Comparison of ENCODE assay signal across 16 cellular contexts in genomic region chrX:17629011-17629410, GRCh38.
A peak's percentile ranks its signal among the peaks of the same experiment; 100 is the strongest.
DNase-seq lines count a peak whose midpoint lies in the region; ATAC-seq, FAIRE-seq and TF ChIP-seq lines count a peak whose summit lies in the region.
"Had no signal": no experiment of that assay in that cellular context is flagged by ENCODE, and none has a peak within 500 bp of the region (broad histone marks: within the 10 kb centered on the region; RNA-seq: fewer than 3 reads in every experiment).

No MANE protein-coding gene starts in this region.

- no peaks in the 10 kb centered on the region for H3K36me3 Mint-ChIP-seq in astrocyte (ENCODE audit: low read depth, unreplicated experiment)
- H3K36me3 Mint-ChIP-seq in activated T-helper 17 cell treated with anti-CD3 and anti-CD28 coated beads, Interleukin-2, amount 50 U/mL, for 72 hours (ENCODE audit: low read depth) = no peaks in the 10 kb centered on the region
- H3K36me3 Mint-ChIP-seq: CD8-positive, alpha-beta T cell had no signal

- H3K4me3 ChIP-seq in astrocyte (ENCODE audit: insufficient read depth, low read depth, low read length) (no peak overlapping the region), endothelial cell of umbilical vein (replicated peaks in 1 of 3; ENCODE audit: insufficient read depth in 1 of 3, low read depth in 1 of 3, low read length in 3 of 3) (no peak overlapping the region), kidney (ENCODE audit: low read length in 2 of 2) (no peak overlapping the region)
- H3K4me3 ChIP-seq: BLaER1 treated with 17β-estradiol and CSF1 and Interleukin-3, amounts not matched to agents 10 nM and 100 nM had no signal

- no peak overlapping the region for H3K27ac Mint-ChIP-seq in astrocyte (ENCODE audit: unreplicated experiment)
- no peak overlapping the region for H3K27ac Mint-ChIP-seq in activated T-helper 17 cell treated with anti-CD3 and anti-CD28 coated beads, Interleukin-2, amount 50 U/mL, for 72 hours
- H3K27ac Mint-ChIP-seq: B cell; CD8-positive, alpha-beta T cell had no signal

- no peak overlapping the region for H3K27ac ChIP-seq in astrocyte (ENCODE audit: low read depth, low read length)
- H3K27ac ChIP-seq in endothelial cell of umbilical vein (ENCODE audit: insufficient read depth, low read depth, low read length) = peak overlapping the region; percentile 44
- no peak overlapping the region for H3K27ac ChIP-seq in kidney (ENCODE audit: low read depth in 2 of 2, low read length in 2 of 2)
- H3K27ac ChIP-seq: BLaER1 treated with 17β-estradiol and CSF1 and Interleukin-3, amounts not matched to agents 10 nM and 100 nM; HL-60 had no signal

- H3K4me1 Mint-ChIP-seq in astrocyte (ENCODE audit: low read depth, unreplicated experiment) = peaks cover 21% of the 10 kb centered on the region
- H3K4me1 Mint-ChIP-seq in activated T-helper 17 cell treated with anti-CD3 and anti-CD28 coated beads, Interleukin-2, amount 50 U/mL, for 72 hours = no peaks in the 10 kb centered on the region
- H3K4me1 Mint-ChIP-seq: B cell had no signal

- TF ChIP-seq POLR2A in endothelial cell of umbilical vein (IDR thresholded peaks at IDR 0.05; ENCODE audit: low read depth, low read length) = no peak

- TF ChIP-seq CTCF in astrocyte (IDR thresholded peaks at IDR 0.05; ENCODE audit: insufficient read depth, low read depth, low read length) (no peak), endothelial cell of umbilical vein (IDR thresholded peaks at IDR 0.05; ENCODE audit: extremely low read depth in 1 of 2, insufficient read depth in 1 of 2, low read depth in 1 of 2, low read length in 2 of 2) (no peak), kidney (IDR thresholded peaks at IDR 0.05; ENCODE audit: borderline replicate concordance, extremely low read depth, insufficient read depth) (no peak)

- no peaks in the 10 kb centered on the region for H3K36me3 ChIP-seq in astrocyte (ENCODE audit: insufficient read depth, low read length)
- no peaks in the 10 kb centered on the region for H3K36me3 ChIP-seq in endothelial cell of umbilical vein (ENCODE audit: control insufficient read depth in 2 of 2, extremely low read depth in 1 of 2, insufficient read depth in 2 of 2, low read length in 2 of 2)
- no peaks in the 10 kb centered on the region for H3K36me3 ChIP-seq in kidney (ENCODE audit: control insufficient read depth in 1 of 2, insufficient read depth in 2 of 2, low read length in 2 of 2)
- H3K36me3 ChIP-seq: BLaER1 treated with 17β-estradiol and CSF1 and Interleukin-3, amounts not matched to agents 10 nM and 100 nM had no signal

- POLR2A ChIA-PET in endothelial cell of umbilical vein (lab: Charles Lee) = no interaction called here

- no peaks in the 10 kb centered on the region for H3K27me3 Mint-ChIP-seq in astrocyte (ENCODE audit: low read depth, unreplicated experiment)
- H3K27me3 Mint-ChIP-seq in activated T-helper 17 cell treated with anti-CD3 and anti-CD28 coated beads, Interleukin-2, amount 50 U/mL, for 72 hours = no peaks in the 10 kb centered on the region
- H3K27me3 Mint-ChIP-seq: B cell had no signal

- no peak overlapping the region for H3K4me3 Mint-ChIP-seq in astrocyte (ENCODE audit: unreplicated experiment)
- H3K4me3 Mint-ChIP-seq in activated T-helper 17 cell treated with anti-CD3 and anti-CD28 coated beads, Interleukin-2, amount 50 U/mL, for 72 hours = no peak overlapping the region
- H3K4me3 Mint-ChIP-seq: B cell; CD8-positive, alpha-beta T cell had no signal

- H2AFZ ChIP-seq in astrocyte (ENCODE audit: low read depth, low read length) = no peak overlapping the region
- no peak overlapping the region for H2AFZ ChIP-seq in endothelial cell of umbilical vein (ENCODE audit: low read depth, low read length)

- H3K9ac ChIP-seq in astrocyte (ENCODE audit: low read length) (no peak overlapping the region), endothelial cell of umbilical vein (replicated peaks; ENCODE audit: extremely low read depth, insufficient read depth, low read length) (no peak overlapping the region), kidney (ENCODE audit: low read length in 2 of 2) (no peak overlapping the region)
- H3K9ac ChIP-seq: BLaER1 treated with 17β-estradiol and CSF1 and Interleukin-3, amounts not matched to agents 10 nM and 100 nM had no signal

- H3K4me1 ChIP-seq in astrocyte (ENCODE audit: insufficient read depth, low read length) (peaks cover 7% of the 10 kb centered on the region), endothelial cell of umbilical vein (ENCODE audit: control insufficient read depth, extremely low read depth, insufficient read depth, low read length) (peaks cover 57% of the 10 kb centered on the region), kidney (ENCODE audit: control insufficient read depth in 1 of 2, insufficient read depth in 1 of 2, low read depth in 1 of 2, low read length in 2 of 2) (peaks cover 4 to 10% of the 10 kb centered on the region in 2 donors)

- DNase-seq in astrocyte (ENCODE audit: low read depth) = no peak
- DNase-seq in endothelial cell of umbilical vein (ENCODE audit: low read depth, low spot score) = peak; percentile 67
- DNase-seq in kidney = no peak
- no peak for DNase-seq in SKM-1 treated with dmso at 0.1 percent for 144 hours (lab: John Stamatoyannopoulos, UW; ENCODE audit: unreplicated experiment)
- DNase-seq: Calu3; CD8-positive, alpha-beta T cell; DMS79 treated with DMSO at 0.1 percent for 48 hours; GF-D8; GOT3; H7 had no signal

- no peak for ATAC-seq in activated T-helper 17 cell treated with anti-CD3 and anti-CD28 coated beads, Interleukin-2, amount 50 U/mL, for 72 hours (replicated peaks)
- ATAC-seq in HG03135 (IDR thresholded peaks at IDR 0.05; ENCODE audit: unreplicated experiment) = no peak
- ATAC-seq: CD8-positive, alpha-beta T cell; HCT116 had no signal

- H3K79me2 ChIP-seq in astrocyte (ENCODE audit: insufficient read depth, low read length) = peaks cover 2% of the 10 kb centered on the region
- H3K79me2 ChIP-seq in endothelial cell of umbilical vein (ENCODE audit: control insufficient read depth, insufficient read depth, low read length) = no peaks in the 10 kb centered on the region

- no peaks in the 10 kb centered on the region for H3K9me3 Mint-ChIP-seq in astrocyte (ENCODE audit: unreplicated experiment)
- no peaks in the 10 kb centered on the region for H3K9me3 Mint-ChIP-seq in activated T-helper 17 cell treated with anti-CD3 and anti-CD28 coated beads, Interleukin-2, amount 50 U/mL, for 72 hours
- H3K9me3 Mint-ChIP-seq: CD8-positive, alpha-beta T cell had no signal

- peaks cover 6% of the 10 kb centered on the region for H4K20me1 ChIP-seq in astrocyte (ENCODE audit: insufficient read depth, low read length)
- no peaks in the 10 kb centered on the region for H4K20me1 ChIP-seq in endothelial cell of umbilical vein (replicated peaks; ENCODE audit: control insufficient read depth, extremely low read depth, insufficient read depth, low read length)

- no peaks in the 10 kb centered on the region for H3K9me1 ChIP-seq in endothelial cell of umbilical vein (replicated peaks; ENCODE audit: control insufficient read depth, extremely low read depth, insufficient read depth, low read length)

- CTCF ChIA-PET in endothelial cell of umbilical vein (lab: Charles Lee) = interaction anchor here (1.6 to 2.7 kb wide), 2 partner anchors 26 to 38 kb away, joined by 4 to 9 read pairs; no protein-coding TSS in a partner anchor

- FAIRE-seq in astrocyte (lab: Jason Lieb, UNC) = peak; percentile 94
- FAIRE-seq in endothelial cell of umbilical vein (lab: Jason Lieb, UNC) = peak; percentile 82
- peak; percentile 8 for FAIRE-seq in kidney (lab: Jason Lieb, UNC)

- dilution Hi-C loops in endothelial cell of umbilical vein (cut with MboI; ENCODE audit: extremely low pct_ligation_motif_present, low sequenced_read_pairs) = no loop called here

- intact Hi-C loops in endothelial cell of umbilical vein (cut with micrococcal nuclease) (loop anchor here (1.0 kb wide), 1 partner anchor 33 kb away; no protein-coding TSS in a partner anchor), kidney (cut with DNase I) (no loop called here)

- no TSS peak for BruUV-seq in endothelial cell of umbilical vein (replicated peaks; lab: Mats Ljungman, UMichigan)

- no peak overlapping the region for H3K4me2 ChIP-seq in astrocyte (ENCODE audit: low read length)
- no peak overlapping the region for H3K4me2 ChIP-seq in endothelial cell of umbilical vein (ENCODE audit: insufficient read depth, low read length)
- H3K4me2 ChIP-seq: BLaER1 treated with 17β-estradiol and CSF1 and Interleukin-3, amounts not matched to agents 10 nM and 100 nM had no signal

- H3K9me3 ChIP-seq in astrocyte (ENCODE audit: insufficient read depth, low read depth, low read length) (no peaks in the 10 kb centered on the region), endothelial cell of umbilical vein (replicated peaks; ENCODE audit: control insufficient read depth, insufficient read depth, low read length) (no peaks in the 10 kb centered on the region), kidney (ENCODE audit: control insufficient read depth in 1 of 2, low read length in 2 of 2) (no peaks in the 10 kb centered on the region)

- H3K27me3 ChIP-seq in astrocyte (ENCODE audit: insufficient read depth, low read length) (no peaks in the 10 kb centered on the region), endothelial cell of umbilical vein (ENCODE audit: control insufficient read depth in 2 of 2, insufficient read depth in 2 of 2, low read length in 2 of 2) (no peaks in the 10 kb centered on the region)

TF ChIP-seq in endothelial cell of umbilical vein, 7 proteins besides CTCF, POLR2A, EP300 and RAD21:
- no peak for TF ChIP-seq EZH2 (IDR thresholded peaks at IDR 0.05; ENCODE audit: borderline replicate concordance, low read depth, low read length, severe bottlenecking)
- peak; percentile 12 for TF ChIP-seq FOS (IDR thresholded peaks at IDR 0.05; ENCODE audit: borderline replicate concordance, insufficient read depth, low read length)
- peak; percentile 55 for TF ChIP-seq GATA2 (IDR thresholded peaks at IDR 0.05; ENCODE audit: insufficient read depth, insufficient read length, low read depth, low read length)
TF ChIP-seq in endothelial cell of umbilical vein: peak in this region for 2.
